Comparison of ENCODE assay signal across 10 cellular contexts in the genomic region with DNA sequence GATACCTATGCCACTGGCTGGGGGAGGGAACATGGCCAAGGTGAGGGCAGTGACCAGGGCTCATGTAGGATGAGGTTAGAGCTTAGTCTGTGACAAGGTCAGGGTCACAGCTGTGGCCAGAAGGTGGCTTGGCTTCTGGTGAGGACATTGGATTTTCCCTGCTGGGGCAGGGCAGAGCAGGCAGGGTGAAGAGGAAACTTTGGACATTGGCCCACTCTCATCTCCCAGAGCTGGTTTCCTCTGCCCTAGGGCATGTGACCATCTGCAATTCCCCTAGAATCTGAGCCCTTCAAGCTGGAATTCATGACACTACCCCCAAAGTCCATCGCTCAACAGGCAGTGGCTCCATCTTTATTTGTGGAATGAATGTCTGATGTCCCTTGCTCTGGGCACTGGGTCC. TPM values are rescaled to one million over a fixed set of nuclear protein-coding genes. Genes with fewer than 3 reads are reported as not detected.
"Had no signal": no experiment of that assay in that cellular context is flagged by ENCODE, and none has a peak within 500 bp of the region (broad histone marks: within the 10 kb centered on the region; RNA-seq: fewer than 3 reads in every experiment).

No MANE protein-coding gene starts in this region.

- H3K4me3 ChIP-seq: GM23338, HAP-1 had no signal

- H3K9me3 ChIP-seq: HAP-1 had no signal

- DNase-seq: H7, HFFc6, KBM-7 had no signal

- FAIRE-seq: HTR-8/SVneo had no signal

- H3K4me1 ChIP-seq: HAP-1 had no signal

- ATAC-seq: GM23338, HCT116 had no signal

- H3K4me2 ChIP-seq: GM23338 had no signal

- H2AFZ ChIP-seq: GM23338 had no signal

- H3K36me3 ChIP-seq: HAP-1 had no signal

RNA-seq across cellular contexts. Expression of a gene that starts 5.3 kb away (rescaled TPM):
- total RNA-seq: GM23338, HFFc6 had no signal
- polyA plus RNA-seq: IgD-negative memory B cell had no signal

RNA-seq across cellular contexts. Expression of a gene that starts 56.5 kb away (rescaled TPM):
- total RNA-seq: GM23338, H4, H7, HFFc6, HT-29 had no signal
- polyA plus RNA-seq: GM23338, IgD-negative memory B cell had no signal
